Comparison of ENCODE assay signal across 15 cellular contexts in genomic region chr21:36055551-36055950, GRCh38. TPM values are rescaled to one million over a fixed set of nuclear protein-coding genes. Genes with fewer than 3 reads are reported as not detected.
DNase-seq lines count a peak whose midpoint lies in the region; ATAC-seq and TF ChIP-seq lines count a peak whose summit lies in the region.
"Had no signal": no experiment of that assay in that cellular context is flagged by ENCODE, and none has a peak within 500 bp of the region (broad histone marks: within the 10 kb centered on the region; RNA-seq: fewer than 3 reads in every experiment).

No MANE protein-coding gene starts in this region.

- H3K27me3 ChIP-seq in right atrium auricular region (no peaks in the 10 kb centered on the region), psoas muscle (ENCODE audit: insufficient read depth in 3 of 3, low read length in 2 of 3) (no peaks in the 10 kb centered on the region)

- H3K4me3 ChIP-seq in right atrium auricular region (no peak overlapping the region), psoas muscle (no peak overlapping the region)
- H3K4me3 ChIP-seq: GM23248 had no signal

- ATAC-seq in left ventricle myocardium superior (peak; percentile 19), psoas muscle (peak; percentile 25 to 59 (median 37)), GM19467 (IDR thresholded peaks at IDR 0.05; ENCODE audit: unreplicated experiment) (no peak)

- intact Hi-C loops in left ventricle myocardium superior (cut with micrococcal nuclease), result no loop called here
- intact Hi-C loops in psoas muscle (cut with DNase I), result no loop called here

- TF ChIP-seq CTCF in right atrium auricular region (IDR thresholded peaks at IDR 0.05) (no peak), psoas muscle (IDR thresholded peaks at IDR 0.05) (no peak)

- H3K9me3 ChIP-seq in right atrium auricular region (no peaks in the 10 kb centered on the region), psoas muscle (no peaks in the 10 kb centered on the region)

- H3K27ac ChIP-seq in right atrium auricular region (no peak overlapping the region), psoas muscle (peak overlapping the region; percentile 61)
- H3K27ac ChIP-seq: GM23248 had no signal

- H3K4me1 ChIP-seq in right atrium auricular region, result peaks cover 2 to 10% of the 10 kb centered on the region in 2 donors
- H3K4me1 ChIP-seq in psoas muscle, result peaks cover 30% of the 10 kb centered on the region

- DNase-seq in left ventricle myocardium superior, result peak; percentile 52
- no peak for DNase-seq in right atrium auricular region (ENCODE audit: low spot score)
- peak; percentile 63 for DNase-seq in cerebellum (ENCODE audit: low spot score)
- DNase-seq in psoas muscle, result peak in 1 of 2 donors; percentile 35
- no peak for DNase-seq in NK-92 treated with Interleukin-12 subunit alpha and Interleukin-12 subunit beta, amount 100 ng/mL, for 24 hours (lab: John Stamatoyannopoulos, UW)
- DNase-seq in stimulated activated naive CD4-positive, alpha-beta T cell (lab: John Stamatoyannopoulos, UW), result no peak
- DNase-seq: Calu3; CD4-positive, alpha-beta memory T cell; COR-L47; DMS53; DMS79 treated with DMSO at 0.1 percent for 48 hours; GM23248; H7; HCEC 1CT had no signal

- WGBS in psoas muscle, 3 donors, result 31 to 37% (median 37%) methylated on average over 3 of the region's 3 CpGs

- H3K36me3 ChIP-seq in right atrium auricular region (peaks cover 49% of the 10 kb centered on the region), psoas muscle (ENCODE audit: insufficient read depth in 1 of 2, low read depth in 1 of 2) (peaks cover 2 to 77% of the 10 kb centered on the region in 2 donors)

RNA-seq across cellular contexts. Expression of gene SETD4, which starts 4.8 kb away (rescaled TPM):
- total RNA-seq in left ventricle myocardium superior (10.3 TPM), right atrium auricular region (1 to 10 TPM; 6.3 to 7.6 TPM), cerebellum (26.9 TPM), psoas muscle (10 to 100 TPM in 2 of 4 donors, 1 to 10 TPM in 2; 6.5 to 12.1 (median 10.2) TPM)
- 10 to 100 TPM in 2 of 3 donors, 1 to 10 TPM in 1; 8.7 to 17.9 (median 12.8) TPM for polyA plus RNA-seq in psoas muscle

RNA-seq across cellular contexts. Expression of gene CBR1, which starts 14.3 kb away (rescaled TPM):
- total RNA-seq in left ventricle myocardium superior, result 25.8 TPM
- 100 to 1,000 TPM in 1 of 2 donors, 10 to 100 TPM in 1; 60.7 to 101 TPM for total RNA-seq in right atrium auricular region
- total RNA-seq in cerebellum, result 11.1 TPM
- 10 to 100 TPM; 15.2 to 47.7 (median 31.0) TPM for total RNA-seq in psoas muscle
- 10 to 100 TPM; 45.9 to 94.0 (median 71.7) TPM for polyA plus RNA-seq in psoas muscle

Comparison
In these comparisons a context has a peak if more than half of its experiments do, and no peak if none do; other contexts are left out.
1. DNase-seq: peak in left ventricle myocardium superior (single experiment) and cerebellum (single experiment); none in right atrium auricular region (single experiment), NK-92 treated with Interleukin-12 subunit alpha and Interleukin-12 subunit beta, amount 100 ng/mL, for 24 hours (single experiment) and stimulated activated naive CD4-positive, alpha-beta T cell (0 of 6).